Comparison of ENCODE assay signal across 12 cellular contexts in the genomic region with DNA sequence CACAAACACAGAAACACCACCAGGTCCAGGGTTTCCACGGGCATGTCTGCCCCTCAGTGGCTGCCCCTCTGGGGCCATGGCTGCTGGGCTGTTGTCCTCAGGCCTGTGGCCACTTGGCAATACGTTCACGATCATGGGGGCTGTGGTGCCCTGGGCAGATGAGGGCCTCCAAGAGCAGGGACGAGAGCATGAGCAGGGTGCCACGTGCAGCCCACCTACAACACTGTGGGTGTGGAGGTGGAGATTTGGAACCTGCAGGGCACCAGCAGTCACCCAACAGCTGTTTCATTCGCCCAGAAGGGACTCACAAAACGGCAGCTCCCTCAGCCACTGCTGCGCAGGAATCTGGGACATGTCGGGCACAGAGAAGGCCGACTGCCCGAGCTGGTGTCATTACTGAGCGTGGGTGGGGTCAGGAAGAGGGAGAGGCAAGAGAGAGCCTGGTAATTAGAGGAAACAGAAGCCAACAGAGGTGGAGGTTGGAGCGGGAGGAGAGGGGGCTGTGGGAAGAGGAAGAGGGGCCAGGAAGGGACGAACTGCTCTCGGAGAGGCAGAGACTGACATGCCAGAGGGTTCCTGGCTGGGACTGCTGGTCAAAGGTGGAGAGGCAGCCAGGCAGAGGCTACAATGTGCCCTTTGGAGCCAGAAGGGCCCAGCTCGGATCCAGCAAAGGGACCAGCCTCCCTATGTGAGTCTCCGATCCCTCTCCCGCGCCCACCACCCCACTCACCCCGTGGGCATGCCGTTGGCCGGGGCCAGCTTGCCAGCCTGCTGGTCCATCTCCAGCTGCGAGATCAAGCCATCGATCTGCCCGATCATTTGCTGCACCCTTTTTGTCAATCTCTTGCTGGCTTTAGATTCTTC. TPM values are rescaled to one million over a fixed set of nuclear protein-coding genes. Genes with fewer than 3 reads are reported as not detected.
DNase-seq lines count a peak whose midpoint lies in the region; ATAC-seq and TF ChIP-seq lines count a peak whose summit lies in the region.
"Had no signal": no experiment of that assay in that cellular context is flagged by ENCODE, and none has a peak within 500 bp of the region (broad histone marks: within the 10 kb centered on the region; RNA-seq: fewer than 3 reads in every experiment).

No MANE protein-coding gene starts in this region.

- no peaks in the 10 kb centered on the region for H3K27me3 Mint-ChIP-seq in activated B cell treated with CpG ODN at 0.5 μM for 24 hours
- H3K27me3 Mint-ChIP-seq: CD4-positive, CD25-positive, alpha-beta regulatory T cell had no signal

- no peaks in the 10 kb centered on the region for H3K9me3 ChIP-seq in DND-41 (ENCODE audit: insufficient read depth, low read length, severe bottlenecking)
- no peaks in the 10 kb centered on the region for H3K9me3 ChIP-seq in mucosa of descending colon
- H3K9me3 ChIP-seq: BLaER1 treated with 17β-estradiol and CSF1 and Interleukin-3, amounts not matched to agents 10 nM and 100 nM had no signal

- H3K4me3 Mint-ChIP-seq in activated B cell treated with CpG ODN at 0.5 μM for 24 hours, result no peak overlapping the region
- H3K4me3 Mint-ChIP-seq: CD4-positive, CD25-positive, alpha-beta regulatory T cell had no signal

- no peaks in the 10 kb centered on the region for H3K79me2 ChIP-seq in DND-41 (ENCODE audit: insufficient read depth, low read length)

- ATAC-seq in DND-41 (ENCODE audit: insufficient read depth, low read depth) (no peak), activated B cell treated with CpG ODN at 0.5 μM for 24 hours (ENCODE audit: low read depth) (no peak), mucosa of descending colon (peak; percentile 42)
- ATAC-seq in stimulated activated naive CD8-positive, alpha-beta T cell treated with anti-CD3 and anti-CD28 coated beads, Interleukin-15, Interleukin-2, amounts not matched to agents 100 U/mL and 50 U/mL, for 24 hours, result no peak

- H3K27me3 ChIP-seq in DND-41 (ENCODE audit: insufficient read depth, low read length, poor library complexity), result no peaks in the 10 kb centered on the region
- H3K27me3 ChIP-seq: BLaER1 treated with 17β-estradiol and CSF1 and Interleukin-3, amounts not matched to agents 10 nM and 100 nM had no signal

- H3K27ac ChIP-seq in DND-41 (ENCODE audit: low read length), result peak overlapping the region; percentile 20; the same call in 1 of the 2 replicates
- H3K27ac ChIP-seq in caudate nucleus (ENCODE audit: low read depth, low read length), result no peak overlapping the region
- H3K27ac ChIP-seq: BLaER1 treated with 17β-estradiol and CSF1 and Interleukin-3, amounts not matched to agents 10 nM and 100 nM had no signal

- no peaks in the 10 kb centered on the region for H3K4me1 ChIP-seq in DND-41 (ENCODE audit: insufficient read depth, low read length)
- no peaks in the 10 kb centered on the region for H3K4me1 ChIP-seq in mucosa of descending colon (ENCODE audit: low read depth)

- no peak overlapping the region for H3K4me3 ChIP-seq in DND-41 (ENCODE audit: low read depth in 1 of 2, low read length in 2 of 2)
- no peak overlapping the region for H3K4me3 ChIP-seq in mucosa of descending colon
- H3K4me3 ChIP-seq: BLaER1 treated with 17β-estradiol and CSF1 and Interleukin-3, amounts not matched to agents 10 nM and 100 nM had no signal

- no peak overlapping the region for H2AFZ ChIP-seq in DND-41 (ENCODE audit: low read depth, low read length)

- POLR2A ChIA-PET in activated B cell treated with CpG ODN at 0.5 μM for 24 hours (lab: Charles Lee), result interaction anchor here (0.5 kb wide), 1 partner anchor 115 kb away, joined by 5 read pairs; no protein-coding TSS in a partner anchor

- H3K9me3 Mint-ChIP-seq in activated B cell treated with CpG ODN at 0.5 μM for 24 hours, result no peaks in the 10 kb centered on the region

- H3K36me3 ChIP-seq in DND-41 (ENCODE audit: insufficient read depth, low read length), result peaks cover 86% of the 10 kb centered on the region
- peaks cover 21% of the 10 kb centered on the region for H3K36me3 ChIP-seq in mucosa of descending colon (ENCODE audit: low read depth)

- intact Hi-C loops in activated B cell treated with CpG ODN at 0.5 μM for 24 hours (cut with micrococcal nuclease), result no loop called here
- intact Hi-C loops in mucosa of descending colon (cut with DNase I, micrococcal nuclease), result no loop called here

- no peak overlapping the region for H3K9ac ChIP-seq in DND-41 (ENCODE audit: low read depth, low read length)

- H3K4me2 ChIP-seq in DND-41 (ENCODE audit: insufficient read depth, low read length), result no peak overlapping the region

- no peaks in the 10 kb centered on the region for H3K4me1 Mint-ChIP-seq in activated B cell treated with CpG ODN at 0.5 μM for 24 hours
- H3K4me1 Mint-ChIP-seq: CD4-positive, CD25-positive, alpha-beta regulatory T cell had no signal

- DNase-seq in DND-41 (no peak), activated B cell treated with CpG ODN at 0.5 μM for 24 hours (peak; percentile 8), left kidney (ENCODE audit: low read depth, low spot score) (peak; percentile 35), mucosa of descending colon (peak in 1 of 3 donors; percentile 48), amniotic stem cell (lab: John Stamatoyannopoulos, UW) (no peak), caudate nucleus (lab: John Stamatoyannopoulos, UW) (no peak)
- DNase-seq in stimulated activated naive CD8-positive, alpha-beta T cell treated with anti-CD3 and anti-CD28 coated beads, Interleukin-15, Interleukin-2, amounts not matched to agents 100 U/mL and 50 U/mL, for 24 hours, result no peak
- DNase-seq: ACHN; CD4-positive, CD25-positive, alpha-beta regulatory T cell; DMS53; HCEC 1CT had no signal

- H4K20me1 ChIP-seq in DND-41 (ENCODE audit: insufficient read depth, low read length), result peaks cover 7% of the 10 kb centered on the region; the same call in 1 of the 2 replicates

- no peak overlapping the region for H3K27ac Mint-ChIP-seq in activated B cell treated with CpG ODN at 0.5 μM for 24 hours
- H3K27ac Mint-ChIP-seq: CD4-positive, CD25-positive, alpha-beta regulatory T cell had no signal

- peaks cover 72% of the 10 kb centered on the region for H3K36me3 Mint-ChIP-seq in activated B cell treated with CpG ODN at 0.5 μM for 24 hours (ENCODE audit: low read depth)

- CTCF ChIA-PET in activated B cell treated with CpG ODN at 0.5 μM for 24 hours (lab: Charles Lee), result no interaction called here

- no peak for TF ChIP-seq CTCF in DND-41 (IDR thresholded peaks at IDR 0.05; ENCODE audit: borderline replicate concordance, extremely low read depth, low read length, poor library complexity, severe bottlenecking)
- no peak for TF ChIP-seq CTCF in activated B cell treated with CpG ODN at 0.5 μM for 24 hours (IDR thresholded peaks at IDR 0.05)
- no peak for TF ChIP-seq CTCF in mucosa of descending colon (IDR thresholded peaks at IDR 0.05)

RNA-seq across cellular contexts. Expression of gene FGFR3, which starts 23.1 kb away (rescaled TPM):
- total RNA-seq in activated B cell treated with CpG ODN at 0.5 μM for 24 hours (0.10 and 0.40 TPM in 2 replicates), mucosa of descending colon (10 to 100 TPM; 25.5 to 79.1 (median 31.2) TPM)

RNA-seq across cellular contexts. Expression of gene LETM1, which starts 39.7 kb away (rescaled TPM):
- 52.5 and 60.3 TPM in 2 replicates for total RNA-seq in activated B cell treated with CpG ODN at 0.5 μM for 24 hours
- total RNA-seq in mucosa of descending colon, result 100 to 1,000 TPM in 2 of 3 donors, 10 to 100 TPM in 1; 85.5 to 160 (median 133) TPM

RNA-seq across cellular contexts. Expression of gene NSD2, which starts 55.0 kb away (rescaled TPM):
- total RNA-seq in activated B cell treated with CpG ODN at 0.5 μM for 24 hours (40.3 and 44.6 TPM in 2 replicates), mucosa of descending colon (100 to 1,000 TPM in 1 of 3 donors, 10 to 100 TPM in 2; 82.8 to 114 (median 83.3) TPM)

Comparison
In these comparisons a context has a peak if more than half of its experiments do, and no peak if none do; other contexts are left out.
1. DNase-seq: peak in activated B cell treated with CpG ODN at 0.5 μM for 24 hours (single experiment) and left kidney (single experiment); none in DND-41 (single experiment), amniotic stem cell (single experiment), caudate nucleus (0 of 61) and stimulated activated naive CD8-positive, alpha-beta T cell treated with anti-CD3 and anti-CD28 coated beads, Interleukin-15, Interleukin-2, amounts not matched to agents 100 U/mL and 50 U/mL, for 24 hours (single experiment).
2. RNA of gene FGFR3, which starts 23.1 kb away (total RNA-seq): 25.5 to 79.1 TPM in mucosa of descending colon; 0.10 to 0.40 TPM in activated B cell treated with CpG ODN at 0.5 μM for 24 hours; every median in the first group is over 10 times any median in the second.